ENCODE assay signal across 1 cellular context in the genomic region with DNA sequence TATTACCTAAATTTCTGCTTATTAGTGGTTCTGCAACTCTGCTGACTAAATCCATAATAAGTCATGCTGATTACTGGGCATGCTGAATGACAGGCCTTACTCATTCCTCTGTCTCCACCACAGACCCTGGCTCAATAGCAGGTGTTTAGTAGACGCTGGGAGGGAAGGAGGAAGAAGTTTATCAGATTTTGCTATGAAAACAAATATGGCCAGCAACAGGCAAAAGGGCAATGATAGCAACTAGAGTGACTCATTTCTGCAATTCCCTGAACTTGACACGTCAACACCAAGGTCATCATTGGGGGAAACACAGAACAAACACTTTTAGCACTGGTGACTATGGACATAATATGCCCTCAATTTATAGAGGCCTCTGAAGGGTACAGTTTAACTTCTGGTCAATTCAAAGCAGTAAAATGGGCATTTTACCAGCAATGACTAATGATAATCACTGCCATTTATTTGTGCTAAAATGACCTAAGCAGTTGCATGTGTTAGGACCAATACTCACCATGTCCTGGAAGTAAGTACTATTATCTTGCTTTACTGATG.
TF ChIP-seq lines count a peak whose summit lies in the region.

No MANE protein-coding gene starts in this region.

TF ChIP-seq in GM12878, 131 proteins besides CTCF, POLR2A, EP300 and RAD21 (continued from another document and continues in another):
- TF ChIP-seq, protein P1, sequence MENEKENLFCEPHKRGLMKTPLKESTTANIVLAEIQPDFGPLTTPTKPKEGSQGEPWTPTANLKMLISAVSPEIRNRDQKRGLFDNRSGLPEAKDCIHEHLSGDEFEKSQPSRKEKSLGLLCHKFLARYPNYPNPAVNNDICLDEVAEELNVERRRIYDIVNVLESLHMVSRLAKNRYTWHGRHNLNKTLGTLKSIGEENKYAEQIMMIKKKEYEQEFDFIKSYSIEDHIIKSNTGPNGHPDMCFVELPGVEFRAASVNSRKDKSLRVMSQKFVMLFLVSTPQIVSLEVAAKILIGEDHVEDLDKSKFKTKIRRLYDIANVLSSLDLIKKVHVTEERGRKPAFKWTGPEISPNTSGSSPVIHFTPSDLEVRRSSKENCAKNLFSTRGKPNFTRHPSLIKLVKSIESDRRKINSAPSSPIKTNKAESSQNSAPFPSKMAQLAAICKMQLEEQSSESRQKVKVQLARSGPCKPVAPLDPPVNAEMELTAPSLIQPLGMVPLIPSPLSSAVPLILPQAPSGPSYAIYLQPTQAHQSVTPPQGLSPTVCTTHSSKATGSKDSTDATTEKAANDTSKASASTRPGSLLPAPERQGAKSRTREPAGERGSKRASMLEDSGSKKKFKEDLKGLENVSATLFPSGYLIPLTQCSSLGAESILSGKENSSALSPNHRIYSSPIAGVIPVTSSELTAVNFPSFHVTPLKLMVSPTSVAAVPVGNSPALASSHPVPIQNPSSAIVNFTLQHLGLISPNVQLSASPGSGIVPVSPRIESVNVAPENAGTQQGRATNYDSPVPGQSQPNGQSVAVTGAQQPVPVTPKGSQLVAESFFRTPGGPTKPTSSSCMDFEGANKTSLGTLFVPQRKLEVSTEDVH (IDR thresholded peaks at IDR 0.05; ENCODE audit: low read depth, partially characterized antibody): no peak
- TF ChIP-seq ELK1 (IDR thresholded peaks at IDR 0.05; ENCODE audit: low read depth, low read length) (no peak), POU2F2 (IDR thresholded peaks at IDR 0.05; ENCODE audit: borderline replicate concordance, low read depth, low read length) (peak; percentile 61; the same call in 1 of the 3 replicates), SREBF2 (IDR thresholded peaks at IDR 0.05; ENCODE audit: low read length) (no peak), PAX5 (IDR thresholded peaks at IDR 0.05; ENCODE audit: borderline replicate concordance, low read depth, low read length) (no peak), CEBPB (IDR thresholded peaks at IDR 0.05; ENCODE audit: borderline replicate concordance in 1 of 2, low read depth in 2 of 2, low read length in 2 of 2) (no peak), SIX5 (IDR thresholded peaks at IDR 0.05; ENCODE audit: low read depth, low read length, severe bottlenecking) (no peak), BMI1 (IDR thresholded peaks at IDR 0.05; ENCODE audit: borderline replicate concordance) (no peak), HDAC6 (IDR thresholded peaks at IDR 0.05; ENCODE audit: unreplicated experiment) (no peak), EED (IDR thresholded peaks at IDR 0.05; ENCODE audit: low read depth) (no peak), IKZF2 (IDR thresholded peaks at IDR 0.05) (no peak), ATF3 (IDR thresholded peaks at IDR 0.05; ENCODE audit: borderline replicate concordance, extremely low read depth, low read depth, low read length) (no peak), SMAD1 (IDR thresholded peaks at IDR 0.05; ENCODE audit: low read depth, partially characterized antibody) (no peak), JUNB (IDR thresholded peaks at IDR 0.05) (peak; percentile 70), RB1 (IDR thresholded peaks at IDR 0.05; ENCODE audit: borderline replicate concordance) (no peak), WRNIP1 (IDR thresholded peaks at IDR 0.05; ENCODE audit: borderline replicate concordance, low read depth, low read length) (no peak), TBL1XR1 (IDR thresholded peaks at IDR 0.05; ENCODE audit: low read depth, low read length) (no peak), MTA2 (IDR thresholded peaks at IDR 0.05; ENCODE audit: low read depth) (no peak), CHD1 (IDR thresholded peaks at IDR 0.05; ENCODE audit: low read depth, low read length) (no peak), POLR2AphosphoS5 (IDR thresholded peaks at IDR 0.05; ENCODE audit: low read length) (no peak), BCL11A (IDR thresholded peaks at IDR 0.05; ENCODE audit: low read depth, low read length) (no peak; the same call in none of the 2 replicates), ESRRA (IDR thresholded peaks at IDR 0.05; ENCODE audit: low read length) (no peak), DPF2 (IDR thresholded peaks at IDR 0.05) (no peak), IRF4 (IDR thresholded peaks at IDR 0.05; ENCODE audit: low read depth, low read length) (peak; percentile 76), GABPA (IDR thresholded peaks at IDR 0.05; ENCODE audit: low read depth) (0 out of 2 replicates have a peak, but pooled peaks have one; percentile 14), EZH2 (IDR thresholded peaks at IDR 0.05; ENCODE audit: borderline replicate concordance, control insufficient read depth, low read depth, low read length) (no peak)
- TF ChIP-seq, protein P2, sequence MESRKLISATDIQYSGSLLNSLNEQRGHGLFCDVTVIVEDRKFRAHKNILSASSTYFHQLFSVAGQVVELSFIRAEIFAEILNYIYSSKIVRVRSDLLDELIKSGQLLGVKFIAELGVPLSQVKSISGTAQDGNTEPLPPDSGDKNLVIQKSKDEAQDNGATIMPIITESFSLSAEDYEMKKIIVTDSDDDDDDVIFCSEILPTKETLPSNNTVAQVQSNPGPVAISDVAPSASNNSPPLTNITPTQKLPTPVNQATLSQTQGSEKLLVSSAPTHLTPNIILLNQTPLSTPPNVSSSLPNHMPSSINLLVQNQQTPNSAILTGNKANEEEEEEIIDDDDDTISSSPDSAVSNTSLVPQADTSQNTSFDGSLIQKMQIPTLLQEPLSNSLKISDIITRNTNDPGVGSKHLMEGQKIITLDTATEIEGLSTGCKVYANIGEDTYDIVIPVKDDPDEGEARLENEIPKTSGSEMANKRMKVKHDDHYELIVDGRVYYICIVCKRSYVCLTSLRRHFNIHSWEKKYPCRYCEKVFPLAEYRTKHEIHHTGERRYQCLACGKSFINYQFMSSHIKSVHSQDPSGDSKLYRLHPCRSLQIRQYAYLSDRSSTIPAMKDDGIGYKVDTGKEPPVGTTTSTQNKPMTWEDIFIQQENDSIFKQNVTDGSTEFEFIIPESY (IDR thresholded peaks at IDR 0.05): no peak
- TF ChIP-seq, protein P3, sequence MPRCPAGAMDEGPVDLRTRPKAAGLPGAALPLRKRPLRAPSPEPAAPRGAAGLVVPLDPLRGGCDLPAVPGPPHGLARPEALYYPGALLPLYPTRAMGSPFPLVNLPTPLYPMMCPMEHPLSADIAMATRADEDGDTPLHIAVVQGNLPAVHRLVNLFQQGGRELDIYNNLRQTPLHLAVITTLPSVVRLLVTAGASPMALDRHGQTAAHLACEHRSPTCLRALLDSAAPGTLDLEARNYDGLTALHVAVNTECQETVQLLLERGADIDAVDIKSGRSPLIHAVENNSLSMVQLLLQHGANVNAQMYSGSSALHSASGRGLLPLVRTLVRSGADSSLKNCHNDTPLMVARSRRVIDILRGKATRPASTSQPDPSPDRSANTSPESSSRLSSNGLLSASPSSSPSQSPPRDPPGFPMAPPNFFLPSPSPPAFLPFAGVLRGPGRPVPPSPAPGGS (IDR thresholded peaks at IDR 0.05; ENCODE audit: borderline replicate concordance, insufficient read depth, low read depth, low read length, poor library complexity, severe bottlenecking): no peak
- TF ChIP-seq, protein P4, sequence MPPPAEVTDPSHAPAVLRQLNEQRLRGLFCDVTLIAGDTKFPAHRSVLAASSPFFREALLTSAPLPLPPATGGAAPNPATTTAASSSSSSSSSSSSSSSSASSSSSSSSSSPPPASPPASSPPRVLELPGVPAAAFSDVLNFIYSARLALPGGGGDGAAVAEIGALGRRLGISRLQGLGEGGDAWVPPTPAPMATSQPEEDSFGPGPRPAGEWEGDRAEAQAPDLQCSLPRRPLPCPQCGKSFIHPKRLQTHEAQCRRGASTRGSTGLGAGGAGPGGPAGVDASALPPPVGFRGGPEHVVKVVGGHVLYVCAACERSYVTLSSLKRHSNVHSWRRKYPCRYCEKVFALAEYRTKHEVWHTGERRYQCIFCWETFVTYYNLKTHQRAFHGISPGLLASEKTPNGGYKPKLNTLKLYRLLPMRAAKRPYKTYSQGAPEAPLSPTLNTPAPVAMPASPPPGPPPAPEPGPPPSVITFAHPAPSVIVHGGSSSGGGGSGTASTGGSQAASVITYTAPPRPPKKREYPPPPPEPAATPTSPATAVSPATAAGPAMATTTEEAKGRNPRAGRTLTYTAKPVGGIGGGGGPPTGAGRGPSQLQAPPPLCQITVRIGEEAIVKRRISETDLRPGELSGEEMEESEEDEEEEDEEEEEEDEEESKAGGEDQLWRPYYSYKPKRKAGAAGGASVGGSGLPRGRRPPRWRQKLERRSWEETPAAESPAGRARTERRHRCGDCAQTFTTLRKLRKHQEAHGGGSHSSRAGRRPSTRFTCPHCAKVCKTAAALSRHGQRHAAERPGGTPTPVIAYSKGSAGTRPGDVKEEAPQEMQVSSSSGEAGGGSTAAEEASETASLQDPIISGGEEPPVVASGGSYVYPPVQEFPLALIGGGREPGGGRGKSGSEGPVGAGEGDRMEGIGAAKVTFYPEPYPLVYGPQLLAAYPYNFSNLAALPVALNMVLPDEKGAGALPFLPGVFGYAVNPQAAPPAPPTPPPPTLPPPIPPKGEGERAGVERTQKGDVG (CRISPR knock-in tag; IDR thresholded peaks at IDR 0.05): no peak
- TF ChIP-seq, protein P5, sequence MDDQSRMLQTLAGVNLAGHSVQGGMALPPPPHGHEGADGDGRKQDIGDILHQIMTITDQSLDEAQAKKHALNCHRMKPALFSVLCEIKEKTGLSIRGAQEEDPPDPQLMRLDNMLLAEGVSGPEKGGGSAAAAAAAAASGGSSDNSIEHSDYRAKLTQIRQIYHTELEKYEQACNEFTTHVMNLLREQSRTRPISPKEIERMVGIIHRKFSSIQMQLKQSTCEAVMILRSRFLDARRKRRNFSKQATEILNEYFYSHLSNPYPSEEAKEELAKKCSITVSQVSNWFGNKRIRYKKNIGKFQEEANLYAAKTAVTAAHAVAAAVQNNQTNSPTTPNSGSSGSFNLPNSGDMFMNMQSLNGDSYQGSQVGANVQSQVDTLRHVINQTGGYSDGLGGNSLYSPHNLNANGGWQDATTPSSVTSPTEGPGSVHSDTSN (IDR thresholded peaks at IDR 0.05; ENCODE audit: insufficient replicate concordance, low read depth, low read length): peak; percentile 64
- TF ChIP-seq, protein P6, sequence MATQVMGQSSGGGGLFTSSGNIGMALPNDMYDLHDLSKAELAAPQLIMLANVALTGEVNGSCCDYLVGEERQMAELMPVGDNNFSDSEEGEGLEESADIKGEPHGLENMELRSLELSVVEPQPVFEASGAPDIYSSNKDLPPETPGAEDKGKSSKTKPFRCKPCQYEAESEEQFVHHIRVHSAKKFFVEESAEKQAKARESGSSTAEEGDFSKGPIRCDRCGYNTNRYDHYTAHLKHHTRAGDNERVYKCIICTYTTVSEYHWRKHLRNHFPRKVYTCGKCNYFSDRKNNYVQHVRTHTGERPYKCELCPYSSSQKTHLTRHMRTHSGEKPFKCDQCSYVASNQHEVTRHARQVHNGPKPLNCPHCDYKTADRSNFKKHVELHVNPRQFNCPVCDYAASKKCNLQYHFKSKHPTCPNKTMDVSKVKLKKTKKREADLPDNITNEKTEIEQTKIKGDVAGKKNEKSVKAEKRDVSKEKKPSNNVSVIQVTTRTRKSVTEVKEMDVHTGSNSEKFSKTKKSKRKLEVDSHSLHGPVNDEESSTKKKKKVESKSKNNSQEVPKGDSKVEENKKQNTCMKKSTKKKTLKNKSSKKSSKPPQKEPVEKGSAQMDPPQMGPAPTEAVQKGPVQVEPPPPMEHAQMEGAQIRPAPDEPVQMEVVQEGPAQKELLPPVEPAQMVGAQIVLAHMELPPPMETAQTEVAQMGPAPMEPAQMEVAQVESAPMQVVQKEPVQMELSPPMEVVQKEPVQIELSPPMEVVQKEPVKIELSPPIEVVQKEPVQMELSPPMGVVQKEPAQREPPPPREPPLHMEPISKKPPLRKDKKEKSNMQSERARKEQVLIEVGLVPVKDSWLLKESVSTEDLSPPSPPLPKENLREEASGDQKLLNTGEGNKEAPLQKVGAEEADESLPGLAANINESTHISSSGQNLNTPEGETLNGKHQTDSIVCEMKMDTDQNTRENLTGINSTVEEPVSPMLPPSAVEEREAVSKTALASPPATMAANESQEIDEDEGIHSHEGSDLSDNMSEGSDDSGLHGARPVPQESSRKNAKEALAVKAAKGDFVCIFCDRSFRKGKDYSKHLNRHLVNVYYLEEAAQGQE (IDR thresholded peaks at IDR 0.05; ENCODE audit: low read depth, low read length): no peak
- TF ChIP-seq, protein P7, sequence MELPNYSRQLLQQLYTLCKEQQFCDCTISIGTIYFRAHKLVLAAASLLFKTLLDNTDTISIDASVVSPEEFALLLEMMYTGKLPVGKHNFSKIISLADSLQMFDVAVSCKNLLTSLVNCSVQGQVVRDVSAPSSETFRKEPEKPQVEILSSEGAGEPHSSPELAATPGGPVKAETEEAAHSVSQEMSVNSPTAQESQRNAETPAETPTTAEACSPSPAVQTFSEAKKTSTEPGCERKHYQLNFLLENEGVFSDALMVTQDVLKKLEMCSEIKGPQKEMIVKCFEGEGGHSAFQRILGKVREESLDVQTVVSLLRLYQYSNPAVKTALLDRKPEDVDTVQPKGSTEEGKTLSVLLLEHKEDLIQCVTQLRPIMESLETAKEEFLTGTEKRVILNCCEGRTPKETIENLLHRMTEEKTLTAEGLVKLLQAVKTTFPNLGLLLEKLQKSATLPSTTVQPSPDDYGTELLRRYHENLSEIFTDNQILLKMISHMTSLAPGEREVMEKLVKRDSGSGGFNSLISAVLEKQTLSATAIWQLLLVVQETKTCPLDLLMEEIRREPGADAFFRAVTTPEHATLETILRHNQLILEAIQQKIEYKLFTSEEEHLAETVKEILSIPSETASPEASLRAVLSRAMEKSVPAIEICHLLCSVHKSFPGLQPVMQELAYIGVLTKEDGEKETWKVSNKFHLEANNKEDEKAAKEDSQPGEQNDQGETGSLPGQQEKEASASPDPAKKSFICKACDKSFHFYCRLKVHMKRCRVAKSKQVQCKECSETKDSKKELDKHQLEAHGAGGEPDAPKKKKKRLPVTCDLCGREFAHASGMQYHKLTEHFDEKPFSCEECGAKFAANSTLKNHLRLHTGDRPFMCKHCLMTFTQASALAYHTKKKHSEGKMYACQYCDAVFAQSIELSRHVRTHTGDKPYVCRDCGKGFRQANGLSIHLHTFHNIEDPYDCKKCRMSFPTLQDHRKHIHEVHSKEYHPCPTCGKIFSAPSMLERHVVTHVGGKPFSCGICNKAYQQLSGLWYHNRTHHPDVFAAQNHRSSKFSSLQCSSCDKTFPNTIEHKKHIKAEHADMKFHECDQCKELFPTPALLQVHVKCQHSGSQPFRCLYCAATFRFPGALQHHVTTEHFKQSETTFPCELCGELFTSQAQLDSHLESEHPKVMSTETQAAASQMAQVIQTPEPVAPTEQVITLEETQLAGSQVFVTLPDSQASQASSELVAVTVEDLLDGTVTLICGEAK (IDR thresholded peaks at IDR 0.05; ENCODE audit: borderline replicate concordance): no peak
